28 cellular contexts compared by ENCODE assay signal in the genomic region with DNA sequence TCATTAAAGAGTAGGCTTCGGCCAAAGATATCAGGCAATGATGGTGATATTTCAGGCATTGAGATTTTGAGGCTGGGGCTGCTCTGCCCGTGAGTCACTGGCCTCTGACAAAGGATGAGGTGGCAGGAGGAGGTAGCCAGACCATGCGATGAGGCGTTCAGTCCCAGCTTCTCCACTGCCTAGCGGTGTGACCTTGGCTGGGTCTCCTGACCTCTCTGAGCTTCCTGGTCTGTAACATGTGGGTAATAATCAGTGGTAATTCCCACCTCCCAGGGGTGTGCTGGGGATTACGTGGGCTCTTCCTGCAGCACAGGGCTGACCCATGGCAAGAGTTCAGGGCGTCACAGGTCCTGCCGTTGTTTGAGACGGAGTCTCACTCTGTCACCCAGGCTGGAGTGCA.
A peak's percentile ranks its signal among the peaks of the same experiment; 100 is the strongest.
DNase-seq lines count a peak whose midpoint lies in the region; ATAC-seq, FAIRE-seq and TF ChIP-seq lines count a peak whose summit lies in the region.
"Had no signal": no experiment of that assay in that cellular context is flagged by ENCODE, and none has a peak within 500 bp of the region (broad histone marks: within the 10 kb centered on the region; RNA-seq: fewer than 3 reads in every experiment).

No MANE protein-coding gene starts in this region.

- H3F3A ChIP-seq in GM23248 (ENCODE audit: insufficient read depth), result no peaks in the 10 kb centered on the region

- POLR2A ChIA-PET in Panc1 (lab: Charles Lee) (no interaction called here), K562 (lab: Yijun Ruan, JAX) (interaction anchor here (0.6 kb wide), 2 partner anchors 21 to 28 kb away, joined by 3 to 4 read pairs; no protein-coding TSS in a partner anchor)

- peak; percentile 30 for DNase-seq in GM23248
- no peak for DNase-seq in Panc1 (ENCODE audit: low read depth, low spot score)
- no peak for DNase-seq in K562 (ENCODE audit: extremely low read depth in 1 of 4, low spot score in 3 of 4)
- DNase-seq in kidney tubule cell (ENCODE audit: low spot score), result peak; percentile 71
- no peak for DNase-seq in right atrium auricular region (ENCODE audit: low spot score)
- no peak for DNase-seq in activated gamma-delta T cell (lab: John Stamatoyannopoulos, UW)
- DNase-seq: activated CD4-positive, alpha-beta T cell treated with anti-CD3 and anti-CD28 coated beads for 36 hours; activated naive CD4-positive, alpha-beta T cell treated with anti-CD3 and anti-CD28 coated beads for 36 hours; activated T-cell treated with anti-CD3 and anti-CD28 coated beads, Interleukin-2, amount 50 U/mL, for 48 hours; adrenal gland; colonic mucosa; DMS53; effector CD8-positive, alpha-beta T cell; foreskin keratinocyte; left cardiac atrium; mammary epithelial cell; MM.1S; NCI-H2029; NCI-H526; RPMI8226; sigmoid colon; stimulated activated CD4-positive, alpha-beta T cell treated with anti-CD3 and anti-CD28 coated beads, Interleukin-4, amount 100 ng/mL, for 4 hours had no signal

- ATAC-seq in Panc1 (0 out of 2 replicates have a peak, but pooled peaks have one; percentile 14), K562 (no peak), HG02970 (IDR thresholded peaks at IDR 0.05; ENCODE audit: low FRiP score, unreplicated experiment) (no peak), GM19351 (IDR thresholded peaks at IDR 0.05; ENCODE audit: unreplicated experiment) (no peak)
- ATAC-seq: activated CD4-positive, alpha-beta T cell treated with anti-CD3 and anti-CD28 coated beads for 36 hours; foreskin keratinocyte; left cardiac atrium; stimulated activated memory B cell treated with anti-CD40 and anti-IgM and Interleukin-4, amounts not matched to agents 10 μg/mL and 1 μg/mL and 100 μg/mL, for 72 hours had no signal

- H3K27ac ChIP-seq in GM23248, result no peak overlapping the region
- H3K27ac ChIP-seq in Panc1 (ENCODE audit: low read length), result no peak overlapping the region
- H3K27ac ChIP-seq in K562 (ENCODE audit: extremely low read depth, low read depth, low read length), result no peak overlapping the region
- H3K27ac ChIP-seq in right atrium auricular region, result no peak overlapping the region
- H3K27ac ChIP-seq: adrenal gland, BLaER1, colonic mucosa, epithelial cell of prostate, foreskin keratinocyte, sigmoid colon, SK-N-MC had no signal

- in situ Hi-C loops in GM23248 (cut with MboI), result no loop called here
- in situ Hi-C loops in Panc1 (cut with HindIII; ENCODE audit: low pct_unique_long_range_greater_than_20kb, low sequenced_read_pairs), result no loop called here
- in situ Hi-C loops in K562 (cut with MboI), result no loop called here

- FAIRE-seq in K562 (lab: Jason Lieb, UNC), result no peak

- H3K4me3 ChIP-seq in GM23248, result no peak overlapping the region
- no peak overlapping the region for H3K4me3 ChIP-seq in Panc1 (ENCODE audit: low read depth in 2 of 2, low read length in 2 of 2)
- no peak overlapping the region for H3K4me3 ChIP-seq in K562
- H3K4me3 ChIP-seq in right atrium auricular region, result no peak overlapping the region
- H3K4me3 ChIP-seq: adrenal gland, BLaER1, colonic mucosa, sigmoid colon, SK-N-MC had no signal

- H3K9me2 ChIP-seq in GM23248 (ENCODE audit: insufficient read depth), result no peaks in the 10 kb centered on the region

- WGBS in GM23248 (ENCODE audit: low coverage in 1 of 2, low lambda C conversion rate in 2 of 2, missing lambda C conversion rate in 2 of 2), 2 experiments, result 63 to 64% methylated on average over 9 of the region's 9 CpGs
- 2% methylated on average over 9 of the region's 9 CpGs for WGBS in K562 (ENCODE audit: insufficient coverage, low coverage, missing lambda C conversion rate)

- CTCF ChIA-PET in Panc1 (lab: Charles Lee), result no interaction called here
- CTCF ChIA-PET in K562 (lab: Yijun Ruan, JAX; ENCODE audit: low intra/inter-chr PET ratio), result no interaction called here

- TF ChIP-seq EP300 in K562 (IDR thresholded peaks at IDR 0.05; ENCODE audit: low read length), result no peak

- no peaks in the 10 kb centered on the region for H3K4me1 ChIP-seq in GM23248 (ENCODE audit: insufficient read depth)
- H3K4me1 ChIP-seq in Panc1 (ENCODE audit: control insufficient read depth, insufficient read depth, low read length), result no peaks in the 10 kb centered on the region; the same call in 1 of the 2 replicates
- no peaks in the 10 kb centered on the region; a peak in 1 of 5 replicates for H3K4me1 ChIP-seq in K562 (replicated peaks in 1 of 2; ENCODE audit: control insufficient read depth in 2 of 2, insufficient read depth in 2 of 2, low read length in 2 of 2)
- H3K4me1 ChIP-seq in right atrium auricular region, result no peaks in the 10 kb centered on the region
- H3K4me1 ChIP-seq: adrenal gland, BLaER1, colonic mucosa, foreskin keratinocyte, sigmoid colon had no signal

- no peak for TF ChIP-seq POLR2A in K562 (conservative IDR thresholded peaks at IDR 0.05)

- intact Hi-C loops in Panc1 (cut with micrococcal nuclease; ENCODE audit: unreplicated experiment), result no loop called here
- intact Hi-C loops in K562 (cut with micrococcal nuclease), result no loop called here

- no peaks in the 10 kb centered on the region for H3K9me3 ChIP-seq in GM23248 (ENCODE audit: low read depth)
- no peaks in the 10 kb centered on the region for H3K9me3 ChIP-seq in Panc1 (ENCODE audit: control insufficient read depth, insufficient read depth, low read depth, low read length)
- no peaks in the 10 kb centered on the region for H3K9me3 ChIP-seq in K562 (replicated peaks; ENCODE audit: control insufficient read depth, insufficient read depth, low read depth, low read length)
- H3K9me3 ChIP-seq in right atrium auricular region, result no peaks in the 10 kb centered on the region
- H3K9me3 ChIP-seq: adrenal gland, BLaER1, colonic mucosa, sigmoid colon had no signal

- H3K36me3 ChIP-seq in GM23248 (ENCODE audit: low read depth) (no peaks in the 10 kb centered on the region), Panc1 (ENCODE audit: control insufficient read depth, insufficient read depth, low read length) (no peaks in the 10 kb centered on the region), K562 (ENCODE audit: control insufficient read depth, insufficient read depth, low read length) (no peaks in the 10 kb centered on the region), right atrium auricular region (no peaks in the 10 kb centered on the region)
- H3K36me3 ChIP-seq: adrenal gland, BLaER1, colonic mucosa, sigmoid colon had no signal

- H2AFZ ChIP-seq in GM23248 (no peak overlapping the region), K562 (ENCODE audit: low read depth, low read length) (no peak overlapping the region)

- no peak; a peak in 1 of 4 replicates for TF ChIP-seq RAD21 in K562 (CRISPR knock-in tag; conservative IDR thresholded peaks at IDR 0.05 in 1 of 2, IDR thresholded peaks at IDR 0.05 in 1 of 2)

- no peak overlapping the region for H3K4me2 ChIP-seq in GM23248 (ENCODE audit: unreplicated experiment)
- no peak overlapping the region for H3K4me2 ChIP-seq in K562 (ENCODE audit: insufficient read depth, low read length)
- H3K4me2 ChIP-seq: BLaER1 had no signal

- no peak overlapping the region for H3K9ac ChIP-seq in GM23248
- no peak overlapping the region for H3K9ac ChIP-seq in K562 (ENCODE audit: insufficient read depth in 1 of 2, low read depth in 2 of 2, low read length in 2 of 2)
- H3K9ac ChIP-seq: BLaER1 had no signal

- H4K20me1 ChIP-seq in GM23248 (ENCODE audit: insufficient read depth) (no peaks in the 10 kb centered on the region), K562 (replicated peaks; ENCODE audit: control insufficient read depth, insufficient read depth, low read length) (peaks cover 15% of the 10 kb centered on the region)
- H4K20me1 ChIP-seq: BLaER1 had no signal

- peaks cover 56% of the 10 kb centered on the region for H3K27me3 ChIP-seq in GM23248 (replicated peaks; ENCODE audit: insufficient read depth)
- H3K27me3 ChIP-seq in Panc1 (ENCODE audit: control insufficient read depth, insufficient read depth, low read length), result no peaks in the 10 kb centered on the region
- peaks cover 38 to 90% of the 10 kb centered on the region in 2 experiments for H3K27me3 ChIP-seq in K562 (ENCODE audit: control insufficient read depth in 2 of 2, insufficient read depth in 2 of 2, low read length in 2 of 2)
- no peaks in the 10 kb centered on the region for H3K27me3 ChIP-seq in right atrium auricular region
- H3K27me3 ChIP-seq: BLaER1, colonic mucosa had no signal

- TF ChIP-seq CTCF in Panc1 (IDR thresholded peaks at IDR 0.05) (no peak), K562 (IDR thresholded peaks at IDR 0.05 in 2 of 3, conservative IDR thresholded peaks at IDR 0.05 in 1 of 3; ENCODE audit: insufficient read depth in 2 of 3, low read depth in 1 of 3, low read length in 3 of 3) (no peak), right atrium auricular region (IDR thresholded peaks at IDR 0.05) (no peak)

- H3K79me2 ChIP-seq in GM23248 (ENCODE audit: insufficient read depth) (no peaks in the 10 kb centered on the region), K562 (ENCODE audit: control insufficient read depth, insufficient read depth, low read length) (no peaks in the 10 kb centered on the region)

- H3K9me1 ChIP-seq in K562 (ENCODE audit: control insufficient read depth, insufficient read depth, low read length), result no peaks in the 10 kb centered on the region

- no TSS peak for BruUV-seq in Panc1 (replicated peaks; lab: Mats Ljungman, UMichigan)
- BruUV-seq in K562 (replicated peaks; lab: Mats Ljungman, UMichigan), result no TSS peak

TF ChIP-seq in K562, 482 proteins besides CTCF, POLR2A, EP300 and RAD21:
- TF ChIP-seq ZNF354B (CRISPR knock-in tag; IDR thresholded peaks at IDR 0.05) (no peak), ZFP36 (IDR thresholded peaks at IDR 0.05; ENCODE audit: low read depth, low read length, partially characterized antibody) (peak; percentile 26), ZKSCAN3 (CRISPR knock-in tag; IDR thresholded peaks at IDR 0.05) (no peak), PURB (CRISPR knock-in tag; IDR thresholded peaks at IDR 0.05; ENCODE audit: low read depth) (no peak), FOSL1 (tag; conservative IDR thresholded peaks at IDR 0.05) (0 out of 2 replicates have a peak, but pooled peaks have one; percentile 42)

Comparison
In these comparisons a context has a peak if more than half of its experiments do, and no peak if none do; other contexts are left out.
1. DNase-seq: peak in GM23248 (single experiment) and kidney tubule cell (single experiment); none in Panc1 (single experiment), K562 (0 of 4), right atrium auricular region (single experiment) and activated gamma-delta T cell (single experiment).